In genomic region chr11:8905528-8906165, GRCh38 we compare ENCODE assay signal across 1 cellular context.
TF ChIP-seq lines count a peak whose summit lies in the region.

No MANE protein-coding gene starts in this region.

TF ChIP-seq in HepG2, 621 proteins besides CTCF, POLR2A, EP300 and RAD21:
- TF ChIP-seq, protein P1, sequence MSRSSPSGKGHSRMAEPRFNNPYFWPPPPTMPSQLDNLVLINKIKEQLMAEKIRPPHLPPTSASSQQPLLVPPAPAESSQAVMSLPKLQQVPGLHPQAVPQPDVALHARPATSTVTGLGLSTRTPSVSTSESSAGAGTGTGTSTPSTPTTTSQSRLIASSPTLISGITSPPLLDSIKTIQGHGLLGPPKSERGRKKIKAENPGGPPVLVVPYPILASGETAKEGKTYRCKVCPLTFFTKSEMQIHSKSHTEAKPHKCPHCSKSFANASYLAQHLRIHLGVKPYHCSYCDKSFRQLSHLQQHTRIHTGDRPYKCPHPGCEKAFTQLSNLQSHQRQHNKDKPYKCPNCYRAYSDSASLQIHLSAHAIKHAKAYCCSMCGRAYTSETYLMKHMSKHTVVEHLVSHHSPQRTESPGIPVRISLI (CRISPR knock-in tag; IDR thresholded peaks at IDR 0.05; ENCODE audit: borderline replicate concordance), result no peak
- TF ChIP-seq TGIF2 (CRISPR knock-in tag; IDR thresholded peaks at IDR 0.05) (no peak), ZNF780A (CRISPR knock-in tag; IDR thresholded peaks at IDR 0.05) (no peak), RFX5 (IDR thresholded peaks at IDR 0.05; ENCODE audit: low read depth, low read length) (no peak), ZNF678 (CRISPR knock-in tag; IDR thresholded peaks at IDR 0.05) (no peak), SALL2 (CRISPR knock-in tag; IDR thresholded peaks at IDR 0.05) (no peak), RBM39 (IDR thresholded peaks at IDR 0.05; ENCODE audit: low read depth, low read length, poor library complexity, severe bottlenecking) (no peak)
